In genomic region chr10:17228081-17229015, GRCh38 we compare ENCODE assay signal across 1 cellular context.
TF ChIP-seq lines count a peak whose summit lies in the region.

Gene VIM, plus strand, starts transcription at chr10:17228241. Its CDS starts 1,182 bp downstream, at chr10:17229423.

TF ChIP-seq in K562, 482 proteins besides CTCF, POLR2A, EP300 and RAD21 (continued from another document and continues in another):
- peak in 1 of 2 experiments; percentile 57 for TF ChIP-seq AFF1 (IDR thresholded peaks at IDR 0.05; ENCODE audit: low read depth in 1 of 2, partially characterized antibody in 2 of 2)
- TF ChIP-seq GABPA (tag; conservative IDR thresholded peaks at IDR 0.05; ENCODE audit: low read depth), result 0 out of 2 replicates have a peak, but pooled peaks have one; percentile 29
- TF ChIP-seq PTBP1 (IDR thresholded peaks at IDR 0.05; ENCODE audit: low read depth, low read length), result no peak
- peak; percentile 98 for TF ChIP-seq HMGN3 (IDR thresholded peaks at IDR 0.05; ENCODE audit: borderline replicate concordance, extremely low read depth, insufficient read length, low read depth, low read length)
- no peak for TF ChIP-seq NFXL1 (CRISPR knock-in tag; IDR thresholded peaks at IDR 0.05)
- peak; percentile 68 for TF ChIP-seq POLR2AphosphoS5 (IDR thresholded peaks at IDR 0.05; ENCODE audit: control insufficient read depth, insufficient read depth, low read depth, low read length)
- TF ChIP-seq CAMTA2 (CRISPR knock-in tag; conservative IDR thresholded peaks at IDR 0.05), result no peak
- TF ChIP-seq SOX6 (IDR thresholded peaks at IDR 0.05), result peak; percentile 77
- peak; percentile 78 for TF ChIP-seq NCOR1 (IDR thresholded peaks at IDR 0.05)
- peak; percentile 75 for TF ChIP-seq CC2D1A (IDR thresholded peaks at IDR 0.05)
- peak; percentile 67 to 73 for TF ChIP-seq NRF1 (conservative IDR thresholded peaks at IDR 0.05 in 1 of 2, IDR thresholded peaks at IDR 0.05 in 1 of 2)
- TF ChIP-seq RBM14 (IDR thresholded peaks at IDR 0.05; ENCODE audit: borderline replicate concordance, insufficient read depth, low read depth, low read length), result 0 out of 2 replicates have a peak, but pooled peaks have one; percentile 26
- peak; percentile 47 for TF ChIP-seq BRD9 (IDR thresholded peaks at IDR 0.05; ENCODE audit: low read depth, partially characterized antibody)
- no peak for TF ChIP-seq ZHX1 (conservative IDR thresholded peaks at IDR 0.05; ENCODE audit: low read length)
- peak; percentile 100 for TF ChIP-seq JUN (IDR thresholded peaks at IDR 0.05; ENCODE audit: borderline replicate concordance, low read depth, low read length)
- TF ChIP-seq JUN (CRISPR knock-in tag; IDR thresholded peaks at IDR 0.05; ENCODE audit: borderline replicate concordance), result peak; percentile 64; the same call in 1 of the 2 replicates
- TF ChIP-seq ELF2 (CRISPR knock-in tag; IDR thresholded peaks at IDR 0.05), result no peak
- peak; percentile 58 for TF ChIP-seq RBM22 (IDR thresholded peaks at IDR 0.05; ENCODE audit: low read depth, low read length, poor library complexity, severe bottlenecking)
- TF ChIP-seq ETS1 (conservative IDR thresholded peaks at IDR 0.05; ENCODE audit: control insufficient read depth, low read depth, low read length), result peak; percentile 63
- no peak for TF ChIP-seq ZNF780A (CRISPR knock-in tag; IDR thresholded peaks at IDR 0.05)
- TF ChIP-seq RCOR1 (IDR thresholded peaks at IDR 0.05; ENCODE audit: borderline replicate concordance in 1 of 2, low read depth in 2 of 2, low read length in 2 of 2), result peak; percentile 85 to 97; a peak in 3 of 4 replicates
- no peak for TF ChIP-seq ILK (tag; IDR thresholded peaks at IDR 0.05; ENCODE audit: borderline replicate concordance, low read depth)
- TF ChIP-seq RUNX1 (IDR thresholded peaks at IDR 0.05; ENCODE audit: low read depth), result peak; percentile 80
- TF ChIP-seq TOE1 (IDR thresholded peaks at IDR 0.05; ENCODE audit: borderline replicate concordance), result peak; percentile 69; the same call in 1 of the 2 replicates
- no peak for TF ChIP-seq TOE1 (CRISPR knock-in tag; IDR thresholded peaks at IDR 0.05; ENCODE audit: borderline replicate concordance, low read depth)
- TF ChIP-seq SRSF3 (IDR thresholded peaks at IDR 0.05; ENCODE audit: insufficient read depth, low read length), result 0 out of 2 replicates have a peak, but pooled peaks have one; percentile 30
- peak; percentile 56 for TF ChIP-seq ETV1 (tag; conservative IDR thresholded peaks at IDR 0.05; ENCODE audit: low read depth)
- TF ChIP-seq ID3 (CRISPR knock-in tag; IDR thresholded peaks at IDR 0.05), result no peak
- TF ChIP-seq ID3 (tag; IDR thresholded peaks at IDR 0.05), result peak; percentile 56; the same call in 1 of the 2 replicates
- no peak for TF ChIP-seq PHB (CRISPR knock-in tag; IDR thresholded peaks at IDR 0.05)
- TF ChIP-seq ELF4 (CRISPR knock-in tag; IDR thresholded peaks at IDR 0.05), result peak; percentile 6; the same call in 1 of the 2 replicates
- peak; percentile 8; the same call in 1 of the 2 replicates for TF ChIP-seq ZBTB40 (IDR thresholded peaks at IDR 0.05)
- no peak for TF ChIP-seq ZBTB40 (CRISPR knock-in tag; IDR thresholded peaks at IDR 0.05)
- TF ChIP-seq DIDO1 (tag; IDR thresholded peaks at IDR 0.05; ENCODE audit: low read depth), result no peak
- TF ChIP-seq MEIS2 (IDR thresholded peaks at IDR 0.05; ENCODE audit: partially characterized antibody), result peak; percentile 68
- no peak for TF ChIP-seq NFATC3 (IDR thresholded peaks at IDR 0.05)
- peak; percentile 95 for TF ChIP-seq PCBP1 (IDR thresholded peaks at IDR 0.05; ENCODE audit: low read depth, low read length, poor library complexity, severe bottlenecking)
- peak; percentile 94 for TF ChIP-seq CTBP1 (IDR thresholded peaks at IDR 0.05; ENCODE audit: borderline replicate concordance)
- no peak for TF ChIP-seq CBX8 (IDR thresholded peaks at IDR 0.05; ENCODE audit: borderline replicate concordance, extremely low read depth, low read depth, low read length, poor library complexity, severe bottlenecking)
- TF ChIP-seq HMG20B (CRISPR knock-in tag; IDR thresholded peaks at IDR 0.05), result peak; percentile 75; the same call in 1 of the 2 replicates
- TF ChIP-seq ATF6 (CRISPR knock-in tag; IDR thresholded peaks at IDR 0.05), result peak; percentile 71; the same call in 1 of the 2 replicates
- peak; percentile 96 for TF ChIP-seq SMARCE1 (IDR thresholded peaks at IDR 0.05)
- peak; percentile 24; the same call in 1 of the 2 replicates for TF ChIP-seq TEAD4 (IDR thresholded peaks at IDR 0.05; ENCODE audit: low read length)
- 0 out of 2 replicates have a peak, but pooled peaks have one; percentile 54 for TF ChIP-seq TEAD4 (CRISPR knock-in tag; IDR thresholded peaks at IDR 0.05; ENCODE audit: borderline replicate concordance)
- TF ChIP-seq ZNF41 (CRISPR knock-in tag; conservative IDR thresholded peaks at IDR 0.05), result no peak
- peak; percentile 50 for TF ChIP-seq TBP (optimal IDR thresholded peaks at IDR 0.05; ENCODE audit: low read depth, low read length)
